Comparison of ENCODE assay signal across 25 cellular contexts in genomic region chr1:99811747-99812146, GRCh38. TPM values are rescaled to one million over a fixed set of nuclear protein-coding genes. Genes with fewer than 3 reads are reported as not detected.
DNase-seq lines count a peak whose midpoint lies in the region; ATAC-seq, FAIRE-seq and TF ChIP-seq lines count a peak whose summit lies in the region.
"Had no signal": no experiment of that assay in that cellular context is flagged by ENCODE, and none has a peak within 500 bp of the region (broad histone marks: within the 10 kb centered on the region; RNA-seq: fewer than 3 reads in every experiment).

No MANE protein-coding gene starts in this region.

- dilution Hi-C loops in IMR-90 (cut with HindIII; ENCODE audit: low sequenced_read_pairs, unreplicated experiment), result no loop called here

- TF ChIP-seq POLR2A in IMR-90 (IDR thresholded peaks at IDR 0.05; ENCODE audit: low read depth, low read length) (no peak), K562 (conservative IDR thresholded peaks at IDR 0.05) (no peak)

- H3K56ac ChIP-seq in IMR-90 (ENCODE audit: extremely low read depth, insufficient read depth, low read length), result no peak overlapping the region

- CTCF ChIA-PET in IMR-90 (lab: Yijun Ruan, JAX), result interaction anchor here (0.8 kb wide), 1 partner anchor 648 kb away, joined by 3 read pairs; no protein-coding TSS in a partner anchor
- CTCF ChIA-PET in OCI-LY7 (lab: Charles Lee; ENCODE audit: unreplicated experiment), result no interaction called here
- CTCF ChIA-PET in K562 (lab: Yijun Ruan, JAX; ENCODE audit: low intra/inter-chr PET ratio), result interaction anchor here (0.7 kb wide), 1 partner anchor 259 kb away, joined by 3 read pairs; no protein-coding TSS in a partner anchor

- no peaks in the 10 kb centered on the region for H4K20me1 ChIP-seq in IMR-90 (ENCODE audit: insufficient read depth, low read length)
- H4K20me1 ChIP-seq in Karpas-422 (ENCODE audit: insufficient read depth, low read depth, low read length), result no peaks in the 10 kb centered on the region
- no peaks in the 10 kb centered on the region for H4K20me1 ChIP-seq in OCI-LY7 (ENCODE audit: insufficient read depth, low read length)
- H4K20me1 ChIP-seq in K562 (replicated peaks; ENCODE audit: control insufficient read depth, insufficient read depth, low read length), result no peaks in the 10 kb centered on the region
- H4K20me1 ChIP-seq: BLaER1 had no signal

- H3K4me2 ChIP-seq in IMR-90 (ENCODE audit: low read depth, low read length) (no peak overlapping the region), Karpas-422 (ENCODE audit: low read depth, low read length, poor library complexity, severe bottlenecking) (no peak overlapping the region), OCI-LY7 (ENCODE audit: low read length) (no peak overlapping the region), K562 (ENCODE audit: insufficient read depth, low read length) (no peak overlapping the region)
- H3K4me2 ChIP-seq: BLaER1 had no signal

- H3K27ac ChIP-seq in IMR-90 (ENCODE audit: insufficient read depth, low read length), result no peak overlapping the region
- no peak overlapping the region for H3K27ac ChIP-seq in Karpas-422 (ENCODE audit: low read length)
- H3K27ac ChIP-seq in OCI-LY7 (ENCODE audit: low read depth, low read length, poor library complexity, severe bottlenecking), result no peak overlapping the region
- no peak overlapping the region for H3K27ac ChIP-seq in K562 (ENCODE audit: extremely low read depth, low read depth, low read length)
- H3K27ac ChIP-seq: BLaER1 had no signal

- H3K36me3 ChIP-seq in IMR-90 (ENCODE audit: control insufficient read depth, insufficient read depth, low read length) (no peaks in the 10 kb centered on the region), Karpas-422 (ENCODE audit: insufficient read depth, low read length) (no peaks in the 10 kb centered on the region), OCI-LY7 (ENCODE audit: insufficient read depth, low read length) (no peaks in the 10 kb centered on the region), K562 (ENCODE audit: control insufficient read depth, insufficient read depth, low read length) (no peaks in the 10 kb centered on the region)
- H3K36me3 ChIP-seq: BE2C, BLaER1 had no signal

- TF ChIP-seq RAD21 in IMR-90 (IDR thresholded peaks at IDR 0.05; ENCODE audit: low read length) (no peak), K562 (CRISPR knock-in tag; conservative IDR thresholded peaks at IDR 0.05 in 1 of 2, IDR thresholded peaks at IDR 0.05 in 1 of 2) (no peak)

- no peak for DNase-seq in IMR-90
- DNase-seq in Karpas-422, result peak; percentile 2
- no peak for DNase-seq in OCI-LY7 (ENCODE audit: low spot score)
- no peak for DNase-seq in K562 (ENCODE audit: extremely low read depth in 1 of 4, low spot score in 3 of 4)
- DNase-seq in activated gamma-delta T cell (lab: John Stamatoyannopoulos, UW), result no peak
- DNase-seq: 8988T; ACHN; BE2C; C1 segment of cervical spinal cord; CD4-positive, alpha-beta memory T cell; CD4-positive, CD25-positive, alpha-beta regulatory T cell; CD8-positive, alpha-beta memory T cell; COR-L47; DMS 273 treated with DMSO at 0.1 percent for 48 hours; DMS153; DMS79; DND-41; EL; GDM1 had no signal

- FAIRE-seq in K562 (lab: Jason Lieb, UNC), result no peak
- FAIRE-seq: A204.1, GM12878, GM18507 had no signal

- no peaks in the 10 kb centered on the region for H3K9me2 ChIP-seq in Karpas-422 (replicated peaks; ENCODE audit: insufficient read depth, low read length)
- no peaks in the 10 kb centered on the region for H3K9me2 ChIP-seq in OCI-LY7 (ENCODE audit: insufficient read depth, low read length)

- H3K4me3 ChIP-seq in IMR-90 (ENCODE audit: insufficient read depth, low read depth, low read length) (no peak overlapping the region), Karpas-422 (ENCODE audit: low read length) (no peak overlapping the region), OCI-LY7 (ENCODE audit: low read depth, low read length, poor library complexity, severe bottlenecking) (no peak overlapping the region), K562 (no peak overlapping the region)
- H3K4me3 ChIP-seq: BLaER1, GM12878 had no signal

- H3K27me3 ChIP-seq in IMR-90 (ENCODE audit: control insufficient read depth, insufficient read depth, low read length) (peaks cover 10% of the 10 kb centered on the region), Karpas-422 (ENCODE audit: low read length) (no peaks in the 10 kb centered on the region), K562 (ENCODE audit: control insufficient read depth in 2 of 2, insufficient read depth in 2 of 2, low read length in 2 of 2) (no peaks in the 10 kb centered on the region)
- H3K27me3 ChIP-seq: BE2C, BLaER1 had no signal

- H3K4me1 ChIP-seq in IMR-90 (ENCODE audit: control insufficient read depth, insufficient read depth, low read length) (no peaks in the 10 kb centered on the region; the same call in 1 of the 2 replicates), Karpas-422 (ENCODE audit: low read length) (peaks cover 27% of the 10 kb centered on the region), OCI-LY7 (ENCODE audit: insufficient read depth, low read length, poor library complexity, severe bottlenecking) (peaks cover 5% of the 10 kb centered on the region), K562 (replicated peaks in 1 of 2; ENCODE audit: control insufficient read depth in 2 of 2, insufficient read depth in 2 of 2, low read length in 2 of 2) (peaks cover 0 to 11% of the 10 kb centered on the region in 2 experiments; a peak in 2 of 5 replicates)

- TF ChIP-seq EP300 in K562 (IDR thresholded peaks at IDR 0.05; ENCODE audit: low read length), result no peak

- H3K9me1 ChIP-seq in IMR-90 (ENCODE audit: insufficient read depth, low read length), result no peaks in the 10 kb centered on the region
- no peaks in the 10 kb centered on the region for H3K9me1 ChIP-seq in K562 (ENCODE audit: control insufficient read depth, insufficient read depth, low read length)

- H2BK20ac ChIP-seq in IMR-90 (ENCODE audit: low read depth, low read length), result no peak overlapping the region

- no peak overlapping the region for H2AK9ac ChIP-seq in IMR-90 (replicated peaks; ENCODE audit: low read depth, low read length, poor library complexity)

- POLR2A ChIA-PET in IMR-90 (lab: Charles Lee; ENCODE audit: unreplicated experiment) (no interaction called here), OCI-LY7 (lab: Charles Lee) (interaction anchor here (0.6 to 0.9 kb wide), 4 partner anchors 158 to 639 kb away, joined by 3 to 4 read pairs (median 3); partner anchors contain the start of gene SLC35A3), K562 (lab: Yijun Ruan, JAX) (interaction anchor here (1.2 kb wide), 1 partner anchor 16 kb away, joined by 7 read pairs; no protein-coding TSS in a partner anchor)

- H4K5ac ChIP-seq in IMR-90 (ENCODE audit: low read depth, low read length), result no peak overlapping the region

- no peak overlapping the region for H2BK120ac ChIP-seq in IMR-90 (ENCODE audit: low read depth, low read length)

- H3K9me3 ChIP-seq in IMR-90 (ENCODE audit: control insufficient read depth, insufficient read depth, low read length) (peaks cover 3% of the 10 kb centered on the region), Karpas-422 (ENCODE audit: low read length) (no peaks in the 10 kb centered on the region), OCI-LY7 (ENCODE audit: low read length) (no peaks in the 10 kb centered on the region), K562 (replicated peaks; ENCODE audit: control insufficient read depth, insufficient read depth, low read depth, low read length) (no peaks in the 10 kb centered on the region; the same call in 1 of the 2 replicates)
- H3K9me3 ChIP-seq: BE2C, BLaER1 had no signal

- H2AFZ ChIP-seq in IMR-90 (replicated peaks; ENCODE audit: low read length, poor library complexity) (no peak overlapping the region), Karpas-422 (ENCODE audit: low read length) (no peak overlapping the region), OCI-LY7 (ENCODE audit: low read length) (peak overlapping the region; percentile 82; the same call in 1 of the 2 replicates), K562 (ENCODE audit: low read depth, low read length) (0 out of 2 replicates have a peak overlapping the region, but pooled peaks have one; percentile 23)

- TF ChIP-seq CTCF in IMR-90 (conservative IDR thresholded peaks at IDR 0.05; ENCODE audit: low read depth, low read length) (no peak), OCI-LY7 (conservative IDR thresholded peaks at IDR 0.05; ENCODE audit: low read length) (no peak), K562 (IDR thresholded peaks at IDR 0.05 in 2 of 3, conservative IDR thresholded peaks at IDR 0.05 in 1 of 3; ENCODE audit: insufficient read depth in 2 of 3, low read depth in 1 of 3, low read length in 3 of 3) (no peak)

- H3K79me1 ChIP-seq in IMR-90 (ENCODE audit: low read depth in 1 of 2, low read length in 2 of 2), result no peaks in the 10 kb centered on the region

- WGBS in IMR-90 (ENCODE audit: extremely low coverage in 2 of 2, insufficient read length in 1 of 2), 2 experiments, result no CpG with 5 or more reads among the region's 1 CpG
- 60% methylated on average over 1 of the region's 1 CpG for WGBS in K562 (ENCODE audit: insufficient coverage, low coverage, missing lambda C conversion rate)

- no peak overlapping the region for H3K23ac ChIP-seq in IMR-90 (ENCODE audit: low read depth, low read length)

- no peak overlapping the region for H3K4ac ChIP-seq in IMR-90 (ENCODE audit: low read depth, low read length)

- H3K18ac ChIP-seq in IMR-90 (ENCODE audit: low read depth, low read length), result no peak overlapping the region

- H3K9ac ChIP-seq in IMR-90 (ENCODE audit: low read depth, low read length) (no peak overlapping the region), Karpas-422 (ENCODE audit: low read length) (no peak overlapping the region), K562 (ENCODE audit: insufficient read depth in 1 of 2, low read depth in 2 of 2, low read length in 2 of 2) (no peak overlapping the region)
- H3K9ac ChIP-seq: BLaER1 had no signal

- H2BK5ac ChIP-seq in IMR-90 (ENCODE audit: low read depth, low read length, poor library complexity, severe bottlenecking), result no peak overlapping the region

- BruUV-seq in IMR-90 (replicated peaks; lab: Mats Ljungman, UMichigan) (no TSS peak), OCI-LY7 (replicated peaks; lab: Mats Ljungman, UMichigan) (no TSS peak), K562 (replicated peaks; lab: Mats Ljungman, UMichigan) (no TSS peak)

- H4K91ac ChIP-seq in IMR-90 (ENCODE audit: insufficient read depth, low read depth, low read length), result no peak overlapping the region

- no peak overlapping the region for H3K14ac ChIP-seq in IMR-90 (replicated peaks; ENCODE audit: low read depth, low read length)

- H4K8ac ChIP-seq in IMR-90 (ENCODE audit: low read depth in 2 of 2, low read length in 2 of 2), result no peak overlapping the region

- intact Hi-C loops in IMR-90 (cut with micrococcal nuclease) (no loop called here), OCI-LY7 (cut with micrococcal nuclease; ENCODE audit: unreplicated experiment) (no loop called here), K562 (cut with micrococcal nuclease) (no loop called here)

- in situ Hi-C loops in IMR-90 (cut with MboI; ENCODE audit: low sequenced_read_pairs) (loop anchor here (10.0 to 25.0 kb wide), 2 partner anchors 213 to 451 kb away; partner anchors contain the start of gene RTCA), K562 (cut with MboI) (loop anchor here (5.0 kb wide), 1 partner anchor 226 kb away; a partner anchor contains a TSS)

- no peak overlapping the region for H2BK15ac ChIP-seq in IMR-90 (ENCODE audit: low read depth, low read length)

- no peak for ATAC-seq in IMR-90 (ENCODE audit: low read depth)
- ATAC-seq in K562, result no peak
- ATAC-seq in GM19328 (IDR thresholded peaks at IDR 0.05; ENCODE audit: unreplicated experiment), result no peak
- no peak for ATAC-seq in HG03469 (IDR thresholded peaks at IDR 0.05; ENCODE audit: unreplicated experiment)
- ATAC-seq: GM12878 had no signal

- H3K79me2 ChIP-seq in Karpas-422 (ENCODE audit: low read length) (no peaks in the 10 kb centered on the region), OCI-LY7 (ENCODE audit: insufficient read depth, low read depth, low read length) (no peaks in the 10 kb centered on the region), K562 (ENCODE audit: control insufficient read depth, insufficient read depth, low read length) (no peaks in the 10 kb centered on the region)

- H2AK5ac ChIP-seq in IMR-90 (ENCODE audit: low read depth, low read length), result no peak overlapping the region

RNA-seq across cellular contexts. Expression of gene AGL, which starts 38.4 kb away (rescaled TPM):
- 7.0 and 12.2 TPM in 2 replicates for total RNA-seq in IMR-90 (2012; rRNA removed)
- polyA plus RNA-seq in IMR-90 (2012; rRNA removed), result 1.8 and 2.4 TPM in 2 replicates
- 0.25 TPM in 2 replicates for polyA plus RNA-seq in IMR-90 (2012; cell fraction: cytosol; rRNA removed)
- polyA plus RNA-seq in IMR-90 (2012; cell fraction: nucleus; rRNA removed; ENCODE audit: low replicate concordance), result 0.36 and 3.2 TPM in 2 replicates
- total RNA-seq in Karpas-422 (2014; rRNA removed; shearing (Covaris generic); ENCODE audit: low replicate concordance), result 28.7 and 49.5 TPM in 2 replicates
- total RNA-seq in OCI-LY7 (2014; rRNA removed; shearing (Covaris generic)), result 11.6 and 12.2 TPM in 2 replicates
- total RNA-seq in OCI-LY7 (2022), result 20.6 and 22.5 TPM in 2 replicates
- 8.5 and 34.7 TPM in 2 replicates for total RNA-seq in K562 (2011; cell fraction: chromatin; rRNA removed; ENCODE audit: low replicate concordance)
- total RNA-seq in K562 (2011; cell fraction: nucleolus; rRNA removed), result 3.8 and 4.7 TPM in 2 replicates
- total RNA-seq in K562 (2011; cell fraction: nucleoplasm; rRNA removed), result 8.9 and 12.0 TPM in 2 replicates
- 7.6 and 9.0 TPM in 2 replicates for total RNA-seq in K562 (2014; rRNA removed)
- total RNA-seq in K562 (2014; rRNA removed; fragmentation: Illumina TruSeq; extraction: Trizol), result 20.4 and 23.1 TPM in 2 replicates
- total RNA-seq in K562 (2015; rRNA removed; fragmentation: Illumina TruSeq; extraction: Trizol), result 16.1 and 16.6 TPM in 2 replicates
- total RNA-seq in K562 (2021), result 18.3 and 18.9 TPM in 2 replicates
- 8.1 and 12.4 TPM in 2 replicates for polyA plus RNA-seq in K562 (2011; rRNA removed)
- 2.2 and 3.9 TPM in 2 replicates for polyA plus RNA-seq in K562 (2011; cell fraction: cytosol; rRNA removed)
- polyA plus RNA-seq in K562 (2011; cell fraction: nucleus; rRNA removed), result 7.1 and 8.6 TPM in 2 replicates
- 11.3 and 12.1 TPM in 2 replicates for polyA plus RNA-seq in K562 (2012)
- polyA plus RNA-seq in K562 (2014; fragmentation: Illumina TruSeq; extraction: Trizol), result 11.7 and 13.7 TPM in 2 replicates
- 1 to 10 TPM; 6.3 to 6.5 TPM for polyA plus RNA-seq in K562 (2014; fragmentation: Nextera tagmentation; extraction: Ambion mirVana)
- 6.3 and 6.7 TPM in 2 replicates for polyA plus RNA-seq in K562 (2014; rRNA removed)
- polyA minus RNA-seq in K562 (2011; rRNA and poly(A)+ RNA removed), result 41.7 and 42.8 TPM in 2 replicates
- 17.7 and 20.5 TPM in 2 replicates for polyA minus RNA-seq in K562 (2011; cell fraction: cytosol; rRNA and poly(A)+ RNA removed)
- 8.1 and 12.4 TPM in 2 replicates for polyA minus RNA-seq in K562 (2011; cell fraction: nucleus; rRNA and poly(A)+ RNA removed)

RNA-seq across cellular contexts. Expression of gene FRRS1, which starts 45.3 kb away (rescaled TPM):
- total RNA-seq in IMR-90 (2012; rRNA removed), result 21.7 and 23.5 TPM in 2 replicates
- 3.2 and 3.8 TPM in 2 replicates for polyA plus RNA-seq in IMR-90 (2012; rRNA removed)
- 1.2 and 1.3 TPM in 2 replicates for polyA plus RNA-seq in IMR-90 (2012; cell fraction: cytosol; rRNA removed)
- 0.28 and 3.9 TPM in 2 replicates for polyA plus RNA-seq in IMR-90 (2012; cell fraction: nucleus; rRNA removed; ENCODE audit: low replicate concordance)
- total RNA-seq in Karpas-422 (2014; rRNA removed; shearing (Covaris generic); ENCODE audit: low replicate concordance), result 24.4 and 47.1 TPM in 2 replicates
- 3.4 and 4.5 TPM in 2 replicates for total RNA-seq in OCI-LY7 (2014; rRNA removed; shearing (Covaris generic))
- 6.5 and 7.2 TPM in 2 replicates for total RNA-seq in OCI-LY7 (2022)
- total RNA-seq in K562 (2011; cell fraction: chromatin; rRNA removed; ENCODE audit: low replicate concordance), result 114 and 187 TPM in 2 replicates
- 100 and 116 TPM in 2 replicates for total RNA-seq in K562 (2011; cell fraction: nucleolus; rRNA removed)
- total RNA-seq in K562 (2011; cell fraction: nucleoplasm; rRNA removed), result 130 and 133 TPM in 2 replicates
- total RNA-seq in K562 (2014; rRNA removed), result 17.8 and 21.7 TPM in 2 replicates
- 54.0 and 54.2 TPM in 2 replicates for total RNA-seq in K562 (2014; rRNA removed; fragmentation: Illumina TruSeq; extraction: Trizol)
- total RNA-seq in K562 (2015; rRNA removed; fragmentation: Illumina TruSeq; extraction: Trizol), result 41.2 and 43.3 TPM in 2 replicates
- total RNA-seq in K562 (2021), result 31.1 and 31.6 TPM in 2 replicates
- 41.3 and 44.7 TPM in 2 replicates for polyA plus RNA-seq in K562 (2011; rRNA removed)
- polyA plus RNA-seq in K562 (2011; cell fraction: cytosol; rRNA removed), result 12.5 and 26.8 TPM in 2 replicates
- 25.7 and 36.5 TPM in 2 replicates for polyA plus RNA-seq in K562 (2011; cell fraction: nucleus; rRNA removed)
- polyA plus RNA-seq in K562 (2012), result 17.5 and 23.2 TPM in 2 replicates
- polyA plus RNA-seq in K562 (2014; fragmentation: Illumina TruSeq; extraction: Trizol), result 19.2 and 23.7 TPM in 2 replicates
- polyA plus RNA-seq in K562 (2014; fragmentation: Nextera tagmentation; extraction: Ambion mirVana), result 1 to 10 TPM in 1 of 2 experiments, under 1 TPM in 1; 0.87 to 1.9 TPM
- polyA plus RNA-seq in K562 (2014; rRNA removed), result 14.6 and 18.6 TPM in 2 replicates
- 150 and 168 TPM in 2 replicates for polyA minus RNA-seq in K562 (2011; rRNA and poly(A)+ RNA removed)
- polyA minus RNA-seq in K562 (2011; cell fraction: cytosol; rRNA and poly(A)+ RNA removed), result 41.7 and 43.8 TPM in 2 replicates
- 35.1 and 70.3 TPM in 2 replicates for polyA minus RNA-seq in K562 (2011; cell fraction: nucleus; rRNA and poly(A)+ RNA removed)
- polyA plus RNA-seq: CD4-positive, alpha-beta memory T cell; CD8-positive, alpha-beta memory T cell had no signal

Comparison
In these comparisons a context has a peak if more than half of its experiments do, and no peak if none do; other contexts are left out.
1. H2AFZ ChIP-seq: peak in OCI-LY7 (single experiment) and K562 (single experiment); none in IMR-90 (single experiment) and Karpas-422 (single experiment).